10 cellular contexts compared by ENCODE assay signal in genomic region chr10:43404675-43405221, GRCh38. TPM values are rescaled to one million over a fixed set of nuclear protein-coding genes. Genes with fewer than 3 reads are reported as not detected.
DNase-seq lines count a peak whose midpoint lies in the region; ATAC-seq and TF ChIP-seq lines count a peak whose summit lies in the region.
"Had no signal": no experiment of that assay in that cellular context is flagged by ENCODE, and none has a peak within 500 bp of the region (broad histone marks: within the 10 kb centered on the region; RNA-seq: fewer than 3 reads in every experiment).

No MANE protein-coding gene starts in this region.

- no peaks in the 10 kb centered on the region for H3K27me3 Mint-ChIP-seq in T-helper 1 cell treated with Interleukin-12 subunit alpha and Interleukin-12 subunit beta and Interleukin-4 antibody, amounts not matched to agents 30 μg/mL and 1 μg/mL, for 36 hours (ENCODE audit: low read depth)

- peaks cover 36% of the 10 kb centered on the region for H3K36me3 Mint-ChIP-seq in T-helper 1 cell treated with Interleukin-12 subunit alpha and Interleukin-12 subunit beta and Interleukin-4 antibody, amounts not matched to agents 30 μg/mL and 1 μg/mL, for 36 hours (ENCODE audit: low read depth)

- H3K4me1 ChIP-seq in A673 (ENCODE audit: insufficient read depth, low read length, poor library complexity, severe bottlenecking) (peaks cover 59% of the 10 kb centered on the region), iPS-18a (ENCODE audit: control insufficient read depth, low read depth, low read length) (peaks cover 48% of the 10 kb centered on the region)

- no peaks in the 10 kb centered on the region for H3K9me3 ChIP-seq in A673 (ENCODE audit: low read depth, low read length, poor library complexity, severe bottlenecking)
- H3K9me3 ChIP-seq in iPS-18a (ENCODE audit: control insufficient read depth, low read depth, low read length): no peaks in the 10 kb centered on the region

- BruUV-seq in A673 (replicated peaks; lab: Mats Ljungman, UMichigan): no TSS peak

- peak overlapping the region; percentile 87 for H3K27ac Mint-ChIP-seq in T-helper 1 cell treated with Interleukin-12 subunit alpha and Interleukin-12 subunit beta and Interleukin-4 antibody, amounts not matched to agents 30 μg/mL and 1 μg/mL, for 36 hours

- H3K4me3 ChIP-seq in A673 (ENCODE audit: low read depth, low read length, poor library complexity, severe bottlenecking) (peak overlapping the region; percentile 11), iPS-18a (ENCODE audit: low read length) (peak overlapping the region; percentile 21)

- POLR2A ChIA-PET in A673 (lab: Charles Lee; ENCODE audit: low non-redundant PET): no interaction called here

- intact Hi-C loops in A673 (cut with micrococcal nuclease; ENCODE audit: unreplicated experiment): no loop called here

- no peaks in the 10 kb centered on the region for H3K9me3 Mint-ChIP-seq in T-helper 1 cell treated with Interleukin-12 subunit alpha and Interleukin-12 subunit beta and Interleukin-4 antibody, amounts not matched to agents 30 μg/mL and 1 μg/mL, for 36 hours

- peak overlapping the region; percentile 89 for H3K4me3 Mint-ChIP-seq in T-helper 1 cell treated with Interleukin-12 subunit alpha and Interleukin-12 subunit beta and Interleukin-4 antibody, amounts not matched to agents 30 μg/mL and 1 μg/mL, for 36 hours

- H3K4me1 Mint-ChIP-seq in T-helper 1 cell treated with Interleukin-12 subunit alpha and Interleukin-12 subunit beta and Interleukin-4 antibody, amounts not matched to agents 30 μg/mL and 1 μg/mL, for 36 hours (ENCODE audit: low read depth): peaks cover 43% of the 10 kb centered on the region

- CTCF ChIA-PET in A673 (lab: Charles Lee): interaction anchor here (0.5 kb wide), 1 partner anchor 44 kb away, joined by 5 read pairs; no protein-coding TSS in a partner anchor

- no peak for DNase-seq in A673 (ENCODE audit: low spot score)
- no peak for DNase-seq in NCI-H2171 (lab: John Stamatoyannopoulos, UW)
- no peak for DNase-seq in NCI-H2196 (lab: John Stamatoyannopoulos, UW; ENCODE audit: unreplicated experiment)
- DNase-seq: DMS53 had no signal

- no peak for TF ChIP-seq CTCF in A673 (conservative IDR thresholded peaks at IDR 0.05; ENCODE audit: low read depth, low read length)

- ATAC-seq in GM18870 (IDR thresholded peaks at IDR 0.05; ENCODE audit: unreplicated experiment) (peak; percentile 24), GM19397 (IDR thresholded peaks at IDR 0.05; ENCODE audit: unreplicated experiment) (no peak), HG02981 (IDR thresholded peaks at IDR 0.05; ENCODE audit: unreplicated experiment) (no peak)

- H3K27ac ChIP-seq in A673 (ENCODE audit: low read depth, low read length, poor library complexity, severe bottlenecking) (peak overlapping the region; percentile 44), iPS-18a (ENCODE audit: low read length) (peak overlapping the region; percentile 16)

- no peak overlapping the region for H3K9ac ChIP-seq in iPS-18a (ENCODE audit: low read length)

- no peaks in the 10 kb centered on the region for H3K27me3 ChIP-seq in A673 (replicated peaks; ENCODE audit: insufficient read depth, low read depth, low read length, poor library complexity)
- H3K27me3 ChIP-seq in iPS-18a (ENCODE audit: control insufficient read depth, insufficient read depth, low read length): no peaks in the 10 kb centered on the region

- peaks cover 3% of the 10 kb centered on the region for H3K36me3 ChIP-seq in A673 (ENCODE audit: insufficient read depth, low read length, poor library complexity, severe bottlenecking)
- peaks cover 9% of the 10 kb centered on the region for H3K36me3 ChIP-seq in iPS-18a (ENCODE audit: control insufficient read depth, low read depth, low read length)

RNA-seq across cellular contexts. Expression of gene HNRNPF, which starts 4.2 kb away (rescaled TPM):
- total RNA-seq in A673 (2021): 265 and 277 TPM in 2 replicates

RNA-seq across cellular contexts. Expression of gene ZNF487, which starts 32.2 kb away (rescaled TPM):
- 1.3 and 2.8 TPM in 2 replicates for total RNA-seq in A673 (2021)

RNA-seq across cellular contexts. Expression of gene FXYD4, which starts 33.3 kb away (rescaled TPM):
- not detected in 2 replicates for total RNA-seq in A673 (2021)
- total RNA-seq: M059J had no signal
